Comparison of ENCODE assay signal across 9 cellular contexts in the genomic region with DNA sequence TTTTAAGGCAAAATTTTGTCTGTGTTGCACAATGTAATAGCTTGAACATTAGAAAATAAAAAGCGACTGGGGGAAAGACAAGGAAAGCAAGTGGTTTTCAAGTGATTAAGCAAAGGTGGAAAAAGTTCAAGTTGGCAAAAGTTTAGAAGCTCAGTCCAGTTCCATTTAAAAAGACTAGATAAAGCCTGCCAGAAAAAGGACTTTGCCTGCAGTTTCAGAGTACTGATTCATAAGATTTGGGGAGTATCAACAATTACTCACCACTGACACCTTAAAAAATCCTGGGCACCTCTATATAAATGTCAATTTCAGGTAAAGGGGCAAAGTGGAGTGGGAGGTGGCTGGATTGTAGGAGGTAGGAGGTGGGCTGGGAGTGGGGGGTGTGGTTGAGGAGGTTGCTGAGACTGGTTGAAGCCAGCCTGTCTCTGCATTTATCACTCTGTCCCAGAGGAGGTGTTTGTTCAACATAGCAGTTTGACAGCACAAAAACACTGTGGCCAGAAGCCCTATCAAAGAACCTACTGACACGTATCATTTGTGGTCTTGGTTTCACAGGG. TPM values are rescaled to one million over a fixed set of nuclear protein-coding genes. Genes with fewer than 3 reads are reported as not detected.
DNase-seq lines count a peak whose midpoint lies in the region; ATAC-seq and TF ChIP-seq lines count a peak whose summit lies in the region.
"Had no signal": no experiment of that assay in that cellular context is flagged by ENCODE, and none has a peak within 500 bp of the region (broad histone marks: within the 10 kb centered on the region; RNA-seq: fewer than 3 reads in every experiment).

No MANE protein-coding gene starts in this region.

- H2AK5ac ChIP-seq in neuronal stem cell (ENCODE audit: low read depth, low read length): no peak overlapping the region

- H3K18ac ChIP-seq in neuronal stem cell (ENCODE audit: low read length): no peak overlapping the region

- no peak overlapping the region for H3K14ac ChIP-seq in neuronal stem cell (ENCODE audit: low read length)

- H3K36me3 ChIP-seq in suprapubic skin: no peaks in the 10 kb centered on the region
- peaks cover 0 to 72% of the 10 kb centered on the region in 2 donors for H3K36me3 ChIP-seq in neuronal stem cell (replicated peaks in 1 of 2; ENCODE audit: control insufficient read depth in 2 of 2, insufficient read depth in 2 of 2, low read length in 2 of 2)

- H3K4me1 ChIP-seq in suprapubic skin (peaks cover 38% of the 10 kb centered on the region), neuronal stem cell (ENCODE audit: control insufficient read depth in 2 of 2, insufficient read depth in 1 of 2, low read depth in 1 of 2, low read length in 2 of 2) (peaks cover 28 to 65% of the 10 kb centered on the region in 2 donors)

- H2BK15ac ChIP-seq in neuronal stem cell (ENCODE audit: low read length): no peak overlapping the region

- peak; percentile 23 for DNase-seq in NCI-H345 (lab: John Stamatoyannopoulos, UW)
- DNase-seq in NCI-H345 treated with DMSO at 0.1 percent for 48 hours (lab: John Stamatoyannopoulos, UW; ENCODE audit: unreplicated experiment): no peak
- DNase-seq in astrocyte of the spinal cord (ENCODE audit: low read depth, low spot score): peak; percentile 44
- DNase-seq in suprapubic skin (ENCODE audit: low spot score in 2 of 2): no peak
- DNase-seq in COR-L47 (lab: John Stamatoyannopoulos, UW): no peak
- DNase-seq in neuronal stem cell (ENCODE audit: low spot score): no peak
- DNase-seq: cerebellar nuclear complex had no signal

- TF ChIP-seq CTCF in astrocyte of the spinal cord (IDR thresholded peaks at IDR 0.05; ENCODE audit: low read depth, low read length): no peak
- no peak for TF ChIP-seq CTCF in suprapubic skin (IDR thresholded peaks at IDR 0.05)

- H4K8ac ChIP-seq in neuronal stem cell (ENCODE audit: low read depth, low read length): no peak overlapping the region

- peak overlapping the region; percentile 97 for H3K27ac ChIP-seq in layer of hippocampus (ENCODE audit: low read depth, low read length)
- peak overlapping the region; percentile 98 for H3K27ac ChIP-seq in suprapubic skin
- H3K27ac ChIP-seq in neuronal stem cell (replicated peaks; ENCODE audit: low read length): no peak overlapping the region

- no peak overlapping the region for H3K4me2 ChIP-seq in neuronal stem cell (ENCODE audit: insufficient read depth, low read length, poor library complexity, severe bottlenecking)

- H2BK5ac ChIP-seq in neuronal stem cell (ENCODE audit: low read length): no peak overlapping the region

- no peak overlapping the region for H2AFZ ChIP-seq in neuronal stem cell (ENCODE audit: low read length)

- no peaks in the 10 kb centered on the region for H3K9me3 ChIP-seq in suprapubic skin
- no peaks in the 10 kb centered on the region for H3K9me3 ChIP-seq in neuronal stem cell (replicated peaks in 1 of 2; ENCODE audit: control insufficient read depth in 2 of 2, insufficient read depth in 1 of 2, low read depth in 1 of 2, low read length in 2 of 2)

- no peak for ATAC-seq in GM18517 (IDR thresholded peaks at IDR 0.05; ENCODE audit: unreplicated experiment)

- TF ChIP-seq POLR2A in suprapubic skin (IDR thresholded peaks at IDR 0.05): no peak

- no peak overlapping the region for H4K91ac ChIP-seq in neuronal stem cell (ENCODE audit: low read depth, low read length, poor library complexity)

- H3K23ac ChIP-seq in neuronal stem cell (ENCODE audit: low read depth, low read length, poor library complexity): no peak overlapping the region

- H3K27me3 ChIP-seq in layer of hippocampus (ENCODE audit: control insufficient read depth, insufficient read depth, low read length) (no peaks in the 10 kb centered on the region), suprapubic skin (peaks cover 3% of the 10 kb centered on the region), neuronal stem cell (ENCODE audit: control insufficient read depth in 3 of 3, insufficient read depth in 3 of 3, low read depth in 1 of 3, low read length in 3 of 3) (no peaks in the 10 kb centered on the region)

- H3K9ac ChIP-seq in neuronal stem cell (ENCODE audit: low read depth, low read length, poor library complexity): no peak overlapping the region

- H3K4ac ChIP-seq in neuronal stem cell (ENCODE audit: low read length): no peak overlapping the region

- no peak overlapping the region for H3K4me3 ChIP-seq in astrocyte of the spinal cord (ENCODE audit: low read depth, low read length)
- no peak overlapping the region for H3K4me3 ChIP-seq in suprapubic skin
- no peak overlapping the region for H3K4me3 ChIP-seq in neuronal stem cell (ENCODE audit: low read length in 2 of 2)

- H2BK12ac ChIP-seq in neuronal stem cell (ENCODE audit: low read length): no peak overlapping the region

- no peak for TF ChIP-seq EP300 in suprapubic skin (IDR thresholded peaks at IDR 0.05)

- WGBS in suprapubic skin: 43% methylated on average over 2 of the region's 2 CpGs
- no CpG with 5 or more reads among the region's 2 CpGs for WGBS in neuronal stem cell (ENCODE audit: extremely low coverage in 2 of 2, insufficient read length in 2 of 2, insufficient replicate concordance in 1 of 2), 2 donors

- H2BK120ac ChIP-seq in neuronal stem cell (ENCODE audit: low read depth, low read length): no peak overlapping the region

- H3K79me1 ChIP-seq in neuronal stem cell (ENCODE audit: low read depth, low read length): no peaks in the 10 kb centered on the region

- in situ Hi-C loops in astrocyte of the spinal cord (cut with HindIII; ENCODE audit: low sequenced_read_pairs): no loop called here

RNA-seq across cellular contexts. Expression of gene ZEB2, which starts 14.6 kb away (rescaled TPM):
- 10 to 100 TPM; 16.3 to 43.7 (median 34.5) TPM for total RNA-seq in suprapubic skin
- polyA plus RNA-seq in neuronal stem cell (2013, experiment 1 of 2): 18.6 TPM
- 19.1 TPM for polyA plus RNA-seq in neuronal stem cell (2013, experiment 2 of 2)

Comparison
In these comparisons a context has a peak if more than half of its experiments do, and no peak if none do; other contexts are left out.
1. DNase-seq: peak in NCI-H345 (single experiment) and astrocyte of the spinal cord (single experiment); none in NCI-H345 treated with DMSO at 0.1 percent for 48 hours (single experiment), suprapubic skin (0 of 2), COR-L47 (single experiment) and neuronal stem cell (single experiment).